8 cellular contexts compared by ENCODE assay signal in the genomic region with DNA sequence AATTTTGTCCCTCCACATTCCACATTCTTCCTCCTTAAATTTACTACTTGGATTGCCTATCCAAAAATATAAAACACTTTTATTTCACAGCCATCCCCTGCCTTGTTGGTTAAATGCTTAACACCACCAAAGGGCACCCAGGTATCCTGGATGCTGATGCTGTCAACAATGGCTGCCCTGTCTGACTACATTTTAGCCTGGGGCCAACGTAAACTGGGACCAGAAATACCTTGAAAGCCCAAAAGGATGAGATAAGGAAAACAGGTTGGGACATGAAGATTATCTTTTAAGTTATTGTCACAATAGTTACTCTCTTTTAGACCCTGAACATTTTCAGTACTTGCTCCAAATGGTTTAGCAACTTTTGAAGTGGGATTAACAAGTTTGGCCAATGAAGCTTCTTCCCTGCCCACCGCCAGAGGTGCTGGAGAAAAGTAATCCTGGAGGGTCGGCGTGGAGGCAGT. TPM values are rescaled to one million over a fixed set of nuclear protein-coding genes. Genes with fewer than 3 reads are reported as not detected.
DNase-seq lines count a peak whose midpoint lies in the region; ATAC-seq and TF ChIP-seq lines count a peak whose summit lies in the region.

No MANE protein-coding gene starts in this region.

- H3K27me3 Mint-ChIP-seq in stimulated activated naive CD8-positive, alpha-beta T cell treated with anti-CD3 and anti-CD28 coated beads, Interleukin-15, Interleukin-2, amounts not matched to agents 100 ng/mL and 50 ng/mL, for 24 hours = no peaks in the 10 kb centered on the region
- no peaks in the 10 kb centered on the region for H3K27me3 Mint-ChIP-seq in activated naive CD8-positive, alpha-beta T cell treated with anti-CD3 and anti-CD28 coated beads for 36 hours

- H3K27ac ChIP-seq in testis = peak overlapping the region in 1 of 2 donors; percentile 93

- H3K9me3 Mint-ChIP-seq in stimulated activated naive CD8-positive, alpha-beta T cell treated with anti-CD3 and anti-CD28 coated beads, Interleukin-15, Interleukin-2, amounts not matched to agents 100 ng/mL and 50 ng/mL, for 24 hours = no peaks in the 10 kb centered on the region
- H3K9me3 Mint-ChIP-seq in activated naive CD8-positive, alpha-beta T cell treated with anti-CD3 and anti-CD28 coated beads for 36 hours = peaks cover under 1% of the 10 kb centered on the region

- no peaks in the 10 kb centered on the region for H3K9me3 ChIP-seq in testis

- H3K4me1 ChIP-seq in testis = no peaks in the 10 kb centered on the region

- H3K27ac Mint-ChIP-seq in stimulated activated naive CD8-positive, alpha-beta T cell treated with anti-CD3 and anti-CD28 coated beads, Interleukin-15, Interleukin-2, amounts not matched to agents 100 ng/mL and 50 ng/mL, for 24 hours = peak overlapping the region; percentile 98
- H3K27ac Mint-ChIP-seq in activated naive CD8-positive, alpha-beta T cell treated with anti-CD3 and anti-CD28 coated beads for 36 hours = peak overlapping the region; percentile 97

- no peak for TF ChIP-seq POLR2A in testis (IDR thresholded peaks at IDR 0.05)

- intact Hi-C loops in testis (cut with DNase I; ENCODE audit: low total_unique reads) = no loop called here

- no peak for DNase-seq in stimulated activated naive CD8-positive, alpha-beta T cell treated with anti-CD3 and anti-CD28 coated beads, Interleukin-15, Interleukin-2, amounts not matched to agents 100 U/mL and 50 U/mL, for 24 hours
- DNase-seq in activated naive CD8-positive, alpha-beta T cell treated with anti-CD3 and anti-CD28 coated beads for 36 hours = no peak
- DNase-seq in kidney epithelial cell (ENCODE audit: low read depth) = no peak
- no peak for DNase-seq in testis
- DNase-seq in stimulated activated naive CD4-positive, alpha-beta T cell (lab: John Stamatoyannopoulos, UW) = no peak
- DNase-seq in D341Med (ENCODE audit: low spot score) = no peak

- WGBS in testis, 2 donors = 2% methylated on average over 4 of the region's 4 CpGs

- peak overlapping the region; percentile 97 for H3K4me3 Mint-ChIP-seq in stimulated activated naive CD8-positive, alpha-beta T cell treated with anti-CD3 and anti-CD28 coated beads, Interleukin-15, Interleukin-2, amounts not matched to agents 100 ng/mL and 50 ng/mL, for 24 hours
- peak overlapping the region; percentile 96 for H3K4me3 Mint-ChIP-seq in activated naive CD8-positive, alpha-beta T cell treated with anti-CD3 and anti-CD28 coated beads for 36 hours

- no peaks in the 10 kb centered on the region for H3K36me3 ChIP-seq in kidney epithelial cell (ENCODE audit: control insufficient read depth, insufficient read depth, low read length)
- H3K36me3 ChIP-seq in testis (ENCODE audit: low read depth, missing control alignments) = no peaks in the 10 kb centered on the region

- H3K36me3 Mint-ChIP-seq in stimulated activated naive CD8-positive, alpha-beta T cell treated with anti-CD3 and anti-CD28 coated beads, Interleukin-15, Interleukin-2, amounts not matched to agents 100 ng/mL and 50 ng/mL, for 24 hours (ENCODE audit: low read depth) = peaks cover 9% of the 10 kb centered on the region
- H3K36me3 Mint-ChIP-seq in activated naive CD8-positive, alpha-beta T cell treated with anti-CD3 and anti-CD28 coated beads for 36 hours = peaks cover 18% of the 10 kb centered on the region

- TF ChIP-seq CTCF in kidney epithelial cell (IDR thresholded peaks at IDR 0.05; ENCODE audit: insufficient read depth, low read length, poor library complexity, severe bottlenecking) = no peak
- TF ChIP-seq CTCF in testis (IDR thresholded peaks at IDR 0.05) = no peak

- H3K27me3 ChIP-seq in kidney epithelial cell (ENCODE audit: control insufficient read depth, insufficient read depth, low read length) (no peaks in the 10 kb centered on the region), testis (no peaks in the 10 kb centered on the region)

- H3K4me1 Mint-ChIP-seq in stimulated activated naive CD8-positive, alpha-beta T cell treated with anti-CD3 and anti-CD28 coated beads, Interleukin-15, Interleukin-2, amounts not matched to agents 100 ng/mL and 50 ng/mL, for 24 hours (ENCODE audit: low read depth) = peaks cover 27% of the 10 kb centered on the region
- H3K4me1 Mint-ChIP-seq in activated naive CD8-positive, alpha-beta T cell treated with anti-CD3 and anti-CD28 coated beads for 36 hours = peaks cover 13% of the 10 kb centered on the region

- no peak for ATAC-seq in stimulated activated naive CD8-positive, alpha-beta T cell treated with anti-CD3 and anti-CD28 coated beads, Interleukin-15, Interleukin-2, amounts not matched to agents 100 U/mL and 50 U/mL, for 24 hours
- no peak for ATAC-seq in HG03571 (IDR thresholded peaks at IDR 0.05; ENCODE audit: unreplicated experiment)

- H3K4me3 ChIP-seq in kidney epithelial cell (ENCODE audit: low read depth, low read length) (peak overlapping the region; percentile 57), testis (peak overlapping the region; percentile 66 to 75)

RNA-seq across cellular contexts. Expression of gene YIPF6, which starts 0.8 kb away (rescaled TPM):
- total RNA-seq in activated naive CD8-positive, alpha-beta T cell treated with anti-CD3 and anti-CD28 coated beads for 36 hours = 10 to 100 TPM; 11.9 to 13.8 TPM
- 25.5 and 25.7 TPM in 2 replicates for total RNA-seq in kidney epithelial cell
- 10 to 100 TPM; 30.5 to 35.7 TPM for total RNA-seq in testis
- polyA plus RNA-seq in testis (ENCODE audit: insufficient read depth, low read depth, low replicate concordance) = 16.2 TPM
